13 cellular contexts compared by ENCODE assay signal in the genomic region with DNA sequence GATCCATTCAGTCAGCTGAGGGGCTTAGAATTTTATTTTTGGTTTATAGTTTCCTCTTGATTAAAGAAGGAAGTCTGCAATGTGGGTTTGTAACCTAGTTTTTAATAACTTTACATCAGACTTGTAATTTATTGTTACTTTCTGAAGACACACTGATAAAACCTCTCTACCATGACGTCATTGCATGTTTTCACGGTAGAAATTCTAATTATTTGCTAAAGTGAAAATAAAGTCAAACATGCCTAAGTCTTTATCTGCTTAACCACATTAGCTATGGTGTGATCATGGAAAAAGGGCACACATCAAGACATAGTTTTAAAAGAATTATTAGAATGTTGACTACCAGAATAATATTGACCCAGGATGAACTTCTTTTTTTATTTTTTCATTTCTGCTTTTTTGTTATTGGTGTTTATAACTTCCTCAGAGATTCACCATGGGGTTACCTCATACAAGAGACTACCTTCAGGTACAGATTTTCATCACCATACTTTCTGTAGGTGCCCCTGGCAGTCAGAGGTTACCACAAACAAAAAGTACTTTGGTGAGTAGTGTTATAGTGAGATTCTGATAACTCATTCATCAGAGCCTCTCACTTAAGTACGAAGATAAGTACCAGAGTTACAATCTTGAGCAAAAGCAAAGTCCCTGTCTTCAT. TPM values are rescaled to one million over a fixed set of nuclear protein-coding genes. Genes with fewer than 3 reads are reported as not detected.
A peak's percentile ranks its signal among the peaks of the same experiment; 100 is the strongest.
DNase-seq lines count a peak whose midpoint lies in the region; ATAC-seq, FAIRE-seq and TF ChIP-seq lines count a peak whose summit lies in the region.
"Had no signal": no experiment of that assay in that cellular context is flagged by ENCODE, and none has a peak within 500 bp of the region (broad histone marks: within the 10 kb centered on the region; RNA-seq: fewer than 3 reads in every experiment).

No MANE protein-coding gene starts in this region.

- H3K79me2 ChIP-seq in K562 (ENCODE audit: control insufficient read depth, insufficient read depth, low read length) = no peaks in the 10 kb centered on the region
- no peaks in the 10 kb centered on the region for H3K79me2 ChIP-seq in neural progenitor cell (ENCODE audit: low read depth)

- no peaks in the 10 kb centered on the region for H3K9me1 ChIP-seq in K562 (ENCODE audit: control insufficient read depth, insufficient read depth, low read length)

- CTCF ChIA-PET in K562 (lab: Yijun Ruan, JAX; ENCODE audit: low intra/inter-chr PET ratio) = no interaction called here

- H3K27me3 ChIP-seq in K562 (ENCODE audit: control insufficient read depth in 2 of 2, insufficient read depth in 2 of 2, low read length in 2 of 2) = no peaks in the 10 kb centered on the region
- H3K27me3 ChIP-seq in neural progenitor cell = no peaks in the 10 kb centered on the region
- H3K27me3 ChIP-seq in WERI-Rb-1 (ENCODE audit: insufficient read depth, low read depth, severe bottlenecking) = no peaks in the 10 kb centered on the region
- H3K27me3 ChIP-seq in right cardiac atrium (ENCODE audit: control insufficient read depth, insufficient read depth) = no peaks in the 10 kb centered on the region

- H3K4me3 ChIP-seq in K562 (no peak overlapping the region), neural progenitor cell (no peak overlapping the region), WERI-Rb-1 (ENCODE audit: low read depth, low read length) (no peak overlapping the region), right cardiac atrium (ENCODE audit: low read length) (no peak overlapping the region)
- H3K4me3 ChIP-seq: skin epidermis had no signal

- FAIRE-seq in K562 (lab: Jason Lieb, UNC) = no peak

- intact Hi-C loops in K562 (cut with micrococcal nuclease) = no loop called here
- intact Hi-C loops in right cardiac atrium (cut with DNase I) = no loop called here

- peak overlapping the region; percentile 61; the same call in 1 of the 2 replicates for H2AFZ ChIP-seq in K562 (ENCODE audit: low read depth, low read length)
- H2AFZ ChIP-seq in neural progenitor cell (replicated peaks) = no peak overlapping the region

- no peak overlapping the region for H3K27ac Mint-ChIP-seq in neural progenitor cell
- H3K27ac Mint-ChIP-seq: activated naive CD4-positive, alpha-beta T cell treated with anti-CD3 and anti-CD28 coated beads, Interleukin-2, amount 10 ng/mL, durations not matched to agents 7 days and 5 days; CD8-positive, alpha-beta memory T cell had no signal

- no peak overlapping the region for H3K27ac ChIP-seq in K562 (ENCODE audit: extremely low read depth, low read depth, low read length)
- H3K27ac ChIP-seq in neural progenitor cell = no peak overlapping the region
- no peak overlapping the region for H3K27ac ChIP-seq in WERI-Rb-1
- H3K27ac ChIP-seq in right cardiac atrium (ENCODE audit: low read length) = no peak overlapping the region
- H3K27ac ChIP-seq: skin epidermis had no signal

- H3K27me3 Mint-ChIP-seq in neural progenitor cell (ENCODE audit: insufficient read depth, low read depth) = peaks cover 2% of the 10 kb centered on the region

- H3F3A ChIP-seq in neural progenitor cell (ENCODE audit: low read depth) = no peaks in the 10 kb centered on the region

- H3K9me3 ChIP-seq in K562 (replicated peaks; ENCODE audit: control insufficient read depth, insufficient read depth, low read depth, low read length) = no peaks in the 10 kb centered on the region
- no peaks in the 10 kb centered on the region for H3K9me3 ChIP-seq in neural progenitor cell (ENCODE audit: low read depth)
- peaks cover 4% of the 10 kb centered on the region for H3K9me3 ChIP-seq in WERI-Rb-1 (ENCODE audit: severe bottlenecking)
- no peaks in the 10 kb centered on the region for H3K9me3 ChIP-seq in right cardiac atrium (ENCODE audit: control insufficient read depth, low read length)

- no peak for TF ChIP-seq RAD21 in K562 (CRISPR knock-in tag; conservative IDR thresholded peaks at IDR 0.05 in 1 of 2, IDR thresholded peaks at IDR 0.05 in 1 of 2)

- H3K4me3 Mint-ChIP-seq in neural progenitor cell = no peak overlapping the region
- H3K4me3 Mint-ChIP-seq: activated naive CD4-positive, alpha-beta T cell treated with anti-CD3 and anti-CD28 coated beads, Interleukin-2, amount 10 ng/mL, durations not matched to agents 7 days and 5 days; CD8-positive, alpha-beta memory T cell had no signal

- no peaks in the 10 kb centered on the region for H4K20me1 ChIP-seq in K562 (replicated peaks; ENCODE audit: control insufficient read depth, insufficient read depth, low read length)
- no peaks in the 10 kb centered on the region for H4K20me1 ChIP-seq in neural progenitor cell (ENCODE audit: low read depth)

- H3K9ac ChIP-seq in K562 (ENCODE audit: insufficient read depth in 1 of 2, low read depth in 2 of 2, low read length in 2 of 2) (no peak overlapping the region), neural progenitor cell (no peak overlapping the region)

- no peak for TF ChIP-seq POLR2A in K562 (conservative IDR thresholded peaks at IDR 0.05)

- H3K4me1 ChIP-seq in K562 (replicated peaks in 1 of 2; ENCODE audit: control insufficient read depth in 2 of 2, insufficient read depth in 2 of 2, low read length in 2 of 2) (peaks cover 0 to 15% of the 10 kb centered on the region in 2 experiments; a peak in 1 of 5 replicates), neural progenitor cell (no peaks in the 10 kb centered on the region), right cardiac atrium (ENCODE audit: control insufficient read depth, insufficient read depth, low read length) (peaks cover 3% of the 10 kb centered on the region)

- H3K4me1 Mint-ChIP-seq in neural progenitor cell = peaks cover 6% of the 10 kb centered on the region
- H3K4me1 Mint-ChIP-seq: activated naive CD4-positive, alpha-beta T cell treated with anti-CD3 and anti-CD28 coated beads, Interleukin-2, amount 10 ng/mL, durations not matched to agents 7 days and 5 days; CD8-positive, alpha-beta memory T cell had no signal

- in situ Hi-C loops in K562 (cut with MboI) = no loop called here

- H3K9me3 Mint-ChIP-seq in neural progenitor cell = no peaks in the 10 kb centered on the region
- H3K9me3 Mint-ChIP-seq: activated naive CD4-positive, alpha-beta T cell treated with anti-CD3 and anti-CD28 coated beads, Interleukin-2, amount 10 ng/mL, durations not matched to agents 7 days and 5 days had no signal

- TF ChIP-seq CTCF in K562 (IDR thresholded peaks at IDR 0.05 in 2 of 3, conservative IDR thresholded peaks at IDR 0.05 in 1 of 3; ENCODE audit: insufficient read depth in 2 of 3, low read depth in 1 of 3, low read length in 3 of 3) = no peak
- TF ChIP-seq CTCF in neural progenitor cell (IDR thresholded peaks at IDR 0.05) = no peak
- TF ChIP-seq CTCF in WERI-Rb-1 (IDR thresholded peaks at IDR 0.05; ENCODE audit: low read depth, low read length) = no peak

- H3K4me2 ChIP-seq in K562 (ENCODE audit: insufficient read depth, low read length) (no peak overlapping the region), neural progenitor cell (no peak overlapping the region)

- ATAC-seq in GM18502 (IDR thresholded peaks at IDR 0.05; ENCODE audit: poor library complexity, unreplicated experiment) (peak; percentile 64), GM21515 (IDR thresholded peaks at IDR 0.05; ENCODE audit: unreplicated experiment) (peak; percentile 49), HG03175 (IDR thresholded peaks at IDR 0.05; ENCODE audit: unreplicated experiment) (peak; percentile 66), K562 (no peak), right cardiac atrium (no peak)

- H3K36me3 ChIP-seq in K562 (ENCODE audit: control insufficient read depth, insufficient read depth, low read length) (no peaks in the 10 kb centered on the region), neural progenitor cell (no peaks in the 10 kb centered on the region), WERI-Rb-1 (no peaks in the 10 kb centered on the region)

- no TSS peak for BruUV-seq in K562 (replicated peaks; lab: Mats Ljungman, UMichigan)

- WGBS in K562 (ENCODE audit: insufficient coverage, low coverage, missing lambda C conversion rate) = 20% methylated on average over 3 of the region's 3 CpGs
- 61% methylated on average over 3 of the region's 3 CpGs for WGBS in right cardiac atrium

- H3K36me3 Mint-ChIP-seq in neural progenitor cell = peaks cover 5% of the 10 kb centered on the region
- H3K36me3 Mint-ChIP-seq: activated naive CD4-positive, alpha-beta T cell treated with anti-CD3 and anti-CD28 coated beads, Interleukin-2, amount 10 ng/mL, durations not matched to agents 7 days and 5 days had no signal

- DNase-seq in K562 (ENCODE audit: extremely low read depth in 1 of 4, low spot score in 3 of 4) (no peak), neural progenitor cell (ENCODE audit: low spot score) (no peak), WERI-Rb-1 (no peak), right cardiac atrium (no peak), GM19238 (ENCODE audit: insufficient read length, low spot score) (no peak)
- DNase-seq: activated naive CD4-positive, alpha-beta T cell treated with anti-CD3 and anti-CD28 coated beads, Interleukin-2, amount 10 ng/mL, durations not matched to agents 7 days and 5 days; CD8-positive, alpha-beta memory T cell; NCI-H2107; OCI-M1 had no signal

- TF ChIP-seq EP300 in K562 (IDR thresholded peaks at IDR 0.05; ENCODE audit: low read length) = no peak

- POLR2A ChIA-PET in K562 (lab: Yijun Ruan, JAX) = no interaction called here

RNA-seq across cellular contexts. Expression of gene PANK1, which starts 7.0 kb away (rescaled TPM):
- 9.0 and 12.7 TPM in 2 replicates for total RNA-seq in K562 (2011; cell fraction: chromatin; rRNA removed; ENCODE audit: low replicate concordance)
- total RNA-seq in K562 (2011; cell fraction: nucleolus; rRNA removed) = 4.2 and 5.7 TPM in 2 replicates
- total RNA-seq in K562 (2011; cell fraction: nucleoplasm; rRNA removed) = 5.3 and 6.6 TPM in 2 replicates
- total RNA-seq in K562 (2014; rRNA removed) = 4.1 and 6.5 TPM in 2 replicates
- 7.2 and 8.6 TPM in 2 replicates for total RNA-seq in K562 (2014; rRNA removed; fragmentation: Illumina TruSeq; extraction: Trizol)
- total RNA-seq in K562 (2015; rRNA removed; fragmentation: Illumina TruSeq; extraction: Trizol) = 10.0 and 10.7 TPM in 2 replicates
- total RNA-seq in K562 (2021) = 5.9 and 6.1 TPM in 2 replicates
- polyA plus RNA-seq in K562 (2011; rRNA removed) = 8.7 and 9.8 TPM in 2 replicates
- polyA plus RNA-seq in K562 (2011; cell fraction: cytosol; rRNA removed) = 2.4 and 5.6 TPM in 2 replicates
- 2.8 and 5.6 TPM in 2 replicates for polyA plus RNA-seq in K562 (2011; cell fraction: nucleus; rRNA removed)
- polyA plus RNA-seq in K562 (2012) = 3.8 and 4.9 TPM in 2 replicates
- polyA plus RNA-seq in K562 (2014; fragmentation: Illumina TruSeq; extraction: Trizol) = 7.9 and 8.1 TPM in 2 replicates
- 1 to 10 TPM; 1.7 to 2.5 TPM for polyA plus RNA-seq in K562 (2014; fragmentation: Nextera tagmentation; extraction: Ambion mirVana)
- polyA plus RNA-seq in K562 (2014; rRNA removed) = 3.9 and 5.5 TPM in 2 replicates
- polyA minus RNA-seq in K562 (2011; rRNA and poly(A)+ RNA removed) = 11.3 and 14.4 TPM in 2 replicates
- 3.3 and 6.7 TPM in 2 replicates for polyA minus RNA-seq in K562 (2011; cell fraction: cytosol; rRNA and poly(A)+ RNA removed)
- 7.0 and 15.3 TPM in 2 replicates for polyA minus RNA-seq in K562 (2011; cell fraction: nucleus; rRNA and poly(A)+ RNA removed)
- total RNA-seq in neural progenitor cell (ENCODE audit: low replicate concordance) = 38.0 and 49.0 TPM in 2 replicates
- 10 to 100 TPM in 3 of 4 donors, 1 to 10 TPM in 1; 7.9 to 14.0 (median 13.1) TPM for total RNA-seq in right cardiac atrium
- polyA plus RNA-seq in right cardiac atrium = 5.0 TPM

RNA-seq across cellular contexts. Expression of gene KIF20B, which starts 49.3 kb away (rescaled TPM):
- 22.8 and 62.2 TPM in 2 replicates for total RNA-seq in K562 (2011; cell fraction: chromatin; rRNA removed; ENCODE audit: low replicate concordance)
- total RNA-seq in K562 (2011; cell fraction: nucleolus; rRNA removed) = 3.0 and 4.6 TPM in 2 replicates
- total RNA-seq in K562 (2011; cell fraction: nucleoplasm; rRNA removed) = 8.4 and 13.4 TPM in 2 replicates
- total RNA-seq in K562 (2014; rRNA removed) (16.4 and 18.6 TPM in 2 replicates), K562 (2014; rRNA removed; fragmentation: Illumina TruSeq; extraction: Trizol) (46.9 and 57.2 TPM in 2 replicates), K562 (2015; rRNA removed; fragmentation: Illumina TruSeq; extraction: Trizol) (42.4 and 46.3 TPM in 2 replicates), K562 (2021) (45.9 and 47.6 TPM in 2 replicates), neural progenitor cell (ENCODE audit: low replicate concordance) (44.2 and 71.5 TPM in 2 replicates), right cardiac atrium (1 to 10 TPM; 2.8 to 4.5 (median 3.6) TPM)
- polyA plus RNA-seq in K562 (2011; rRNA removed) (14.9 and 19.1 TPM in 2 replicates), K562 (2014; fragmentation: Illumina TruSeq; extraction: Trizol) (25.1 and 32.2 TPM in 2 replicates), K562 (2014; fragmentation: Nextera tagmentation; extraction: Ambion mirVana) (10 to 100 TPM; 32.9 to 56.5 TPM), K562 (2014; rRNA removed) (14.6 and 18.7 TPM in 2 replicates), right cardiac atrium (0.81 TPM)
- 1.1 and 3.3 TPM in 2 replicates for polyA plus RNA-seq in K562 (2011; cell fraction: cytosol; rRNA removed)
- 5.9 and 9.0 TPM in 2 replicates for polyA plus RNA-seq in K562 (2011; cell fraction: nucleus; rRNA removed)
- polyA plus RNA-seq in K562 (2012) = 13.1 and 18.1 TPM in 2 replicates
- polyA minus RNA-seq in K562 (2011; rRNA and poly(A)+ RNA removed) = 49.5 and 66.4 TPM in 2 replicates
- polyA minus RNA-seq in K562 (2011; cell fraction: cytosol; rRNA and poly(A)+ RNA removed) = 6.5 and 10.0 TPM in 2 replicates
- polyA minus RNA-seq in K562 (2011; cell fraction: nucleus; rRNA and poly(A)+ RNA removed) = 9.0 and 19.9 TPM in 2 replicates

Comparison
In these comparisons a context has a peak if more than half of its experiments do, and no peak if none do; other contexts are left out.
1. ATAC-seq: peak in GM18502 (single experiment), GM21515 (single experiment) and HG03175 (single experiment); none in K562 (single experiment) and right cardiac atrium (0 of 2).